8 cellular contexts compared by ENCODE assay signal in the genomic region with DNA sequence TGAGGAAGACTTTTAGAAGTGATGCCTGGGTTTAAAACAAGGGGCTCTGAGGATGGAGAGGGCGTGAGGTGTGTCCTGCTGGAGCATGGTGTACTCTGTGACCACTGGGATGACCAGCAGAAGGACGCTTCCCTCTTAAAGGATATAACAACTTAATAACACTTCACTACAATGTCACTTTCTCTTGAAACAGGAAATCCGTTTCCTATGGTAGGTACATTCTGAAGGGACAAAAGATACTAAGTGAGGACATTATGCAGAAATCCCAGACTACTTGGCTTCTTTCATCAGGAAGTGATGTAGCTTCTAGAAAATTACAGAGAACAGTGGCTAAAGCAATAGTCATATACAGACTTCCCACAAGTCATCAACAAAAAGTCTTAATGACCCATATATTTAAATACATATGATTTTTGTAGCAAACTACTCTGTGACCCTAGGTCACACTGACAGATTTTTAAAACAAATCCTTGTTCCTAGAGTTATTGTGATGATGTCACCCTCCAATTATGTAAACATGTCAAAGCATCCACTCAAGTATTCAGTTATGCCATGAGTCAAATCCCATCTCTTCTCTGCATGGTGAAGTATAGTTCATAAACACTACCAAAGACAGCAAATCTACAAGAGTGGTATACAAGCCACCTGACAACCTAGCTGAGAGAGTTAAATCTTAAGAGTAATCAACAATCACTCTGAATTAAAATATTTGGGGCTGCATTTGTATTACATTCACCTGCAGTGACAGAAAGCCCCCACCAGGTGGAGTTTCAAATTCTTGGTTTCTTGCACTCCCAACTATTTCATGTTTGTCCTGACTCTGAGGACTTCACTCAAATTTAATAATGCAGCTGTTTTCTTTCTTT. TPM values are rescaled to one million over a fixed set of nuclear protein-coding genes. Genes with fewer than 3 reads are reported as not detected.
A peak's percentile ranks its signal among the peaks of the same experiment; 100 is the strongest.
DNase-seq lines count a peak whose midpoint lies in the region; ATAC-seq, FAIRE-seq and TF ChIP-seq lines count a peak whose summit lies in the region.

No MANE protein-coding gene starts in this region.

- peak overlapping the region in 2 of 5 experiments; percentile 48 to 71 for H3K27ac Mint-ChIP-seq in brain

- no peaks in the 10 kb centered on the region for H3K9me3 ChIP-seq in Panc1 (ENCODE audit: control insufficient read depth, insufficient read depth, low read depth, low read length)

- H3K4me3 ChIP-seq in GM12865 (ENCODE audit: low read depth, low read length) (no peak overlapping the region), Panc1 (ENCODE audit: low read depth in 2 of 2, low read length in 2 of 2) (no peak overlapping the region)

- H3K4me3 Mint-ChIP-seq in brain, result no peak overlapping the region

- H3K27ac ChIP-seq in Panc1 (ENCODE audit: low read length), result no peak overlapping the region

- no peaks in the 10 kb centered on the region for H3K27me3 Mint-ChIP-seq in brain

- POLR2A ChIA-PET in Panc1 (lab: Charles Lee), result no interaction called here

- in situ Hi-C loops in Panc1 (cut with HindIII; ENCODE audit: low pct_unique_long_range_greater_than_20kb, low sequenced_read_pairs), result no loop called here

- TF ChIP-seq CTCF in GM12865 (IDR thresholded peaks at IDR 0.05; ENCODE audit: insufficient read depth, low read depth, low read length, missing control alignments) (peak; percentile 65), Panc1 (IDR thresholded peaks at IDR 0.05) (peak; percentile 73; the same call in 1 of the 2 replicates), brain (conservative IDR thresholded peaks at IDR 0.05) (peak; percentile 77 to 87)

- FAIRE-seq in islet of Langerhans (lab: Jason Lieb, UNC), result peak; percentile 92

- H3K36me3 Mint-ChIP-seq in brain, result peaks cover 35% of the 10 kb centered on the region

- DNase-seq in AG08395 (ENCODE audit: low spot score) (peak; percentile 80), GM12865 (ENCODE audit: low read depth) (peak; percentile 42), Panc1 (ENCODE audit: low read depth, low spot score) (peak; percentile 39), mucosa of gallbladder (ENCODE audit: low spot score) (no peak), GDM1 (lab: John Stamatoyannopoulos, UW) (no peak)
- DNase-seq in stimulated activated CD4-positive, alpha-beta T cell treated with anti-CD3 and anti-CD28 coated beads, Interleukin-4, amount 100 ng/mL, for 1 hour, result peak; percentile 33

- no peaks in the 10 kb centered on the region for H3K9me3 Mint-ChIP-seq in brain

- peaks cover 12% of the 10 kb centered on the region for H3K36me3 ChIP-seq in Panc1 (ENCODE audit: control insufficient read depth, insufficient read depth, low read length)

- no TSS peak for BruUV-seq in Panc1 (replicated peaks; lab: Mats Ljungman, UMichigan)

- H3K4me1 Mint-ChIP-seq in brain, result peaks cover 42% of the 10 kb centered on the region

- H3K4me1 ChIP-seq in Panc1 (ENCODE audit: control insufficient read depth, insufficient read depth, low read length), result peaks cover 7% of the 10 kb centered on the region; the same call in 1 of the 2 replicates

- intact Hi-C loops in Panc1 (cut with micrococcal nuclease; ENCODE audit: unreplicated experiment), result loop anchor here (5.0 kb wide), 1 partner anchor 121 kb away; no protein-coding TSS in a partner anchor

- peak; percentile 62 for ATAC-seq in Panc1

- no peaks in the 10 kb centered on the region for H3K27me3 ChIP-seq in Panc1 (ENCODE audit: control insufficient read depth, insufficient read depth, low read length)

- CTCF ChIA-PET in Panc1 (lab: Charles Lee), result interaction anchor here (0.6 to 0.7 kb wide), 3 partner anchors 10 to 27 kb away, joined by 3 read pairs; no protein-coding TSS in a partner anchor

RNA-seq across cellular contexts. Expression of a gene that starts 32.8 kb away (rescaled TPM):
- 67.0 TPM for total RNA-seq in Panc1 (2021; ENCODE audit: unreplicated experiment)
- 32.3 TPM for polyA plus RNA-seq in Panc1 (2012; ENCODE audit: insufficient read length)
- 26.4 TPM for polyA plus RNA-seq in brain (ENCODE audit: insufficient read depth, low read depth, low replicate concordance)
- 80.9 TPM for total RNA-seq in mucosa of gallbladder

Comparison
In these comparisons a context has a peak if more than half of its experiments do, and no peak if none do; other contexts are left out.
1. DNase-seq: peak in AG08395 (single experiment), GM12865 (single experiment), Panc1 (single experiment) and stimulated activated CD4-positive, alpha-beta T cell treated with anti-CD3 and anti-CD28 coated beads, Interleukin-4, amount 100 ng/mL, for 1 hour (single experiment); none in mucosa of gallbladder (single experiment) and GDM1 (single experiment).
2. Peak in every context shown above with its lines, with median percentiles within 50 percentile points of each other: CTCF ChIP-seq.